14 cellular contexts compared by ENCODE assay signal in the genomic region with DNA sequence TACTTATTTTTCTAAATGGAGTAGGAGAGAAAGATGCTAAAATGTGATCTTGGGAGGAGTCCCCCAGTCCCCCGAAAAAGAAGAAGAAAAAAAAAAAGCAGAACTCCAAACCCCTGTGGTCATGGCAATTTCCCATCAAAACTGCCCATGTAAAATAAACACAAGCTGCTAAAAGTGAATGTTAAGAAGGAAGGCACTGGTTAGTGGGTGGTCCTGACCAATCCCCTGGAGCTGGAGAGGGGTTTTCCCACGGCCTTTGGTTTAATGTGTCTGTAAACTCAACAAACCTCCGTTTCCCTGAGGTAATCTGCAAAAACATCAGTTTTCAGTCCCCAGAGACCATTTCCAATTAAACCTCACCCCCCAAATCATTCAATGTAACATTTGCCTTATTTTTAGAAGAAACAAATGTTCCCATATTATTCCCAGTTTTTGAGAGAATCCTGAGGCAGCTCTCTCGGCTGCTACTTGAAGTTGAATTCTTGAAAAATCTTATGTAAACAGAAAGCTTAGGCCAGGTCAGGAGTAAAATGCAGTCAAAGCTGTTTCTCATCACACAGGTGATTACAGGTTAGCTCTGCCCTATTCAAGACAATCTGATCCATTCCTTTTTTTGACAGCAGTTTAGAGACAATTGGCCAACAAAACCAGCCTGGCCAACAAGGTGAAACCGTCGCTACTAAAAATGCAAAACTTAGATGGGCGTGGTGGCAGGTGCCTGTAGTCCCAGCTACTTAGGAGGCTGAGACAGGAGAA. TPM values are rescaled to one million over a fixed set of nuclear protein-coding genes. Genes with fewer than 3 reads are reported as not detected.
A peak's percentile ranks its signal among the peaks of the same experiment; 100 is the strongest.
DNase-seq lines count a peak whose midpoint lies in the region; ATAC-seq, FAIRE-seq and TF ChIP-seq lines count a peak whose summit lies in the region.
"Had no signal": no experiment of that assay in that cellular context is flagged by ENCODE, and none has a peak within 500 bp of the region (broad histone marks: within the 10 kb centered on the region; RNA-seq: fewer than 3 reads in every experiment).

No MANE protein-coding gene starts in this region.

- H3K36me3 ChIP-seq in DOHH2 (ENCODE audit: control insufficient read depth, low read length) (no peaks in the 10 kb centered on the region), astrocyte (ENCODE audit: insufficient read depth, low read length) (no peaks in the 10 kb centered on the region)

- H3K4me3 Mint-ChIP-seq in astrocyte (ENCODE audit: unreplicated experiment) (no peak overlapping the region), nephron (peak overlapping the region in 2 of 3 experiments; percentile 2 to 6)
- H3K4me3 Mint-ChIP-seq: activated T-helper 1 cell treated with anti-CD3 and anti-CD28 coated beads, Interleukin-12 subunit alpha, Interleukin-12 subunit beta, Interleukin-2, Interleukin-4 antibody, amounts not matched to agents 30 ng/mL and 10 ng/mL and 1 ng/mL, durations not matched to agents 14 hours and 24 hours and 36 hours had no signal

- H3K36me3 Mint-ChIP-seq in astrocyte (ENCODE audit: low read depth, unreplicated experiment): no peaks in the 10 kb centered on the region
- H3K36me3 Mint-ChIP-seq in nephron (ENCODE audit: low read depth): peaks cover 13% of the 10 kb centered on the region

- no peak overlapping the region for H3K9ac ChIP-seq in astrocyte (ENCODE audit: low read length)

- no peak overlapping the region for H2AFZ ChIP-seq in astrocyte (ENCODE audit: low read depth, low read length)

- H3K27ac ChIP-seq in DOHH2 (ENCODE audit: low read depth, low read length) (peak overlapping the region; percentile 17), astrocyte (ENCODE audit: low read depth, low read length) (no peak overlapping the region)

- peak overlapping the region; percentile 63 for H3K4me2 ChIP-seq in DOHH2 (ENCODE audit: low read length)
- H3K4me2 ChIP-seq in astrocyte (ENCODE audit: low read length): no peak overlapping the region

- H3K9me2 ChIP-seq in DOHH2 (replicated peaks; ENCODE audit: control insufficient read depth, low read length): no peaks in the 10 kb centered on the region

- DNase-seq in Kasumi-1 (lab: John Stamatoyannopoulos, UW) (peak; percentile 33 to 61), astrocyte (ENCODE audit: low read depth) (no peak), DMS114 treated with DMSO at 0.1 percent for 48 hours (lab: John Stamatoyannopoulos, UW; ENCODE audit: unreplicated experiment) (no peak), epidermal melanocyte (ENCODE audit: insufficient read length, low spot score) (no peak), inferior parietal cortex (ENCODE audit: extremely low spot score) (no peak)
- DNase-seq: activated CD4-positive, CD25-positive, alpha-beta regulatory T cell treated with anti-CD3 and anti-CD28 coated beads, Interleukin-2, amount 50 U/mL, for 72 hours; central memory CD4-positive, alpha-beta T cell; kidney glomerular epithelial cell; Right ventricle myocardium superior; stimulated activated CD4-positive, alpha-beta T cell treated with anti-CD3 and anti-CD28 coated beads, Interleukin-15, amount 100 ng/mL, for 24 hours had no signal

- H3F3A ChIP-seq in DOHH2 (ENCODE audit: control insufficient read depth, insufficient read depth): peaks cover 10% of the 10 kb centered on the region; the same call in 1 of the 2 replicates

- peaks cover 1% of the 10 kb centered on the region for H3K27me3 Mint-ChIP-seq in astrocyte (ENCODE audit: low read depth, unreplicated experiment)
- H3K27me3 Mint-ChIP-seq in nephron (ENCODE audit: low read depth): no peaks in the 10 kb centered on the region

- H4K20me1 ChIP-seq in DOHH2 (ENCODE audit: control insufficient read depth, insufficient read depth, low read depth, low read length) (no peaks in the 10 kb centered on the region), astrocyte (ENCODE audit: insufficient read depth, low read length) (no peaks in the 10 kb centered on the region)

- H3K79me2 ChIP-seq in DOHH2 (ENCODE audit: control insufficient read depth, low read length): peaks cover 32% of the 10 kb centered on the region
- H3K79me2 ChIP-seq in astrocyte (ENCODE audit: insufficient read depth, low read length): no peaks in the 10 kb centered on the region

- TF ChIP-seq CTCF in DOHH2 (IDR thresholded peaks at IDR 0.05; ENCODE audit: low read depth, low read length, poor library complexity, severe bottlenecking): no peak
- no peak for TF ChIP-seq CTCF in astrocyte (IDR thresholded peaks at IDR 0.05; ENCODE audit: insufficient read depth, low read depth, low read length)
- TF ChIP-seq CTCF in nephron (IDR thresholded peaks at IDR 0.05; ENCODE audit: unreplicated experiment in 3 of 3): no peak

- H3K9me3 Mint-ChIP-seq in astrocyte (ENCODE audit: unreplicated experiment) (no peaks in the 10 kb centered on the region), nephron (no peaks in the 10 kb centered on the region)
- H3K9me3 Mint-ChIP-seq: activated T-helper 1 cell treated with anti-CD3 and anti-CD28 coated beads, Interleukin-12 subunit alpha, Interleukin-12 subunit beta, Interleukin-2, Interleukin-4 antibody, amounts not matched to agents 30 ng/mL and 10 ng/mL and 1 ng/mL, durations not matched to agents 14 hours and 24 hours and 36 hours had no signal

- H3K27ac Mint-ChIP-seq in astrocyte (ENCODE audit: unreplicated experiment): peak overlapping the region; percentile 36
- peak overlapping the region; percentile 75 to 80 (median 78) for H3K27ac Mint-ChIP-seq in nephron
- H3K27ac Mint-ChIP-seq: activated T-helper 1 cell treated with anti-CD3 and anti-CD28 coated beads, Interleukin-12 subunit alpha, Interleukin-12 subunit beta, Interleukin-2, Interleukin-4 antibody, amounts not matched to agents 30 ng/mL and 10 ng/mL and 1 ng/mL, durations not matched to agents 14 hours and 24 hours and 36 hours had no signal

- no peak for ATAC-seq in HG03565 (IDR thresholded peaks at IDR 0.05; ENCODE audit: unreplicated experiment)

- H3K27me3 ChIP-seq in DOHH2 (ENCODE audit: control insufficient read depth, low read length) (no peaks in the 10 kb centered on the region), astrocyte (ENCODE audit: insufficient read depth, low read length) (no peaks in the 10 kb centered on the region)

- H3K9me3 ChIP-seq in DOHH2 (ENCODE audit: control insufficient read depth, insufficient read depth, low read length): no peaks in the 10 kb centered on the region
- H3K9me3 ChIP-seq in astrocyte (ENCODE audit: insufficient read depth, low read depth, low read length): no peaks in the 10 kb centered on the region

- peaks cover 2% of the 10 kb centered on the region for H3K4me1 Mint-ChIP-seq in astrocyte (ENCODE audit: low read depth, unreplicated experiment)
- peaks cover 32% of the 10 kb centered on the region for H3K4me1 Mint-ChIP-seq in nephron

- H3K4me3 ChIP-seq in DOHH2 (ENCODE audit: low read length) (no peak overlapping the region), astrocyte (ENCODE audit: insufficient read depth, low read depth, low read length) (no peak overlapping the region)

- peaks cover 58% of the 10 kb centered on the region for H3K4me1 ChIP-seq in DOHH2 (ENCODE audit: control insufficient read depth, low read length)
- H3K4me1 ChIP-seq in astrocyte (ENCODE audit: insufficient read depth, low read length): peaks cover 11% of the 10 kb centered on the region

- no peak for FAIRE-seq in astrocyte (lab: Jason Lieb, UNC)

RNA-seq across cellular contexts. Expression of a gene that starts 17.0 kb away (rescaled TPM):
- 8.0 and 14.4 TPM in 2 replicates for total RNA-seq in astrocyte

RNA-seq across cellular contexts. Expression of a gene that starts 23.6 kb away (rescaled TPM):
- total RNA-seq in astrocyte: 45.0 and 46.0 TPM in 2 replicates

RNA-seq across cellular contexts. Expression of a gene that starts 23.9 kb away (rescaled TPM):
- 11.8 and 14.8 TPM in 2 replicates for total RNA-seq in astrocyte

RNA-seq across cellular contexts. Expression of a gene that starts 26.5 kb away (rescaled TPM):
- total RNA-seq in astrocyte: not detected in 2 replicates
- total RNA-seq: activated T-helper 1 cell treated with anti-CD3 and anti-CD28 coated beads, Interleukin-12 subunit alpha, Interleukin-12 subunit beta, Interleukin-2, Interleukin-4 antibody, amounts not matched to agents 30 ng/mL and 10 ng/mL and 1 ng/mL, durations not matched to agents 14 hours and 24 hours and 36 hours; Right ventricle myocardium superior had no signal

RNA-seq across cellular contexts. Expression of a gene that starts 32.8 kb away (rescaled TPM):
- 37.8 and 46.6 TPM in 2 replicates for total RNA-seq in astrocyte

Comparison
In these comparisons a context has a peak if more than half of its experiments do, and no peak if none do; other contexts are left out.
1. DNase-seq: peak in Kasumi-1 (2 of 2); none in astrocyte (single experiment), DMS114 treated with DMSO at 0.1 percent for 48 hours (single experiment), epidermal melanocyte (single experiment) and inferior parietal cortex (single experiment).